Comparison of ENCODE assay signal across 30 cellular contexts in genomic region chr15:36653851-36654250, GRCh38.
"Had no signal": no experiment of that assay in that cellular context is flagged by ENCODE, and none has a peak within 500 bp of the region (broad histone marks: within the 10 kb centered on the region; RNA-seq: fewer than 3 reads in every experiment).

No MANE protein-coding gene starts in this region.

- H3K36me3 Mint-ChIP-seq: WTC11 had no signal

- H2AFZ ChIP-seq: parathyroid adenoma had no signal

- H3K27me3 ChIP-seq: brain microvascular endothelial cell, right atrium auricular region, upper lobe of right lung had no signal

- H3K4me3 ChIP-seq: right atrium auricular region, smooth muscle cell, upper lobe of right lung had no signal

- DNase-seq: activated CD4-positive, alpha-beta T cell treated with anti-CD3 and anti-CD28 coated beads, Interleukin-2, amount 50 U/mL, for 1 hour; activated CD8-positive, alpha-beta T cell treated with anti-CD3 and anti-CD28 coated beads for 36 hours; activated gamma-delta T cell treated with Interleukin-2 at 50 U/mL for 16 hours; activated naive CD4-positive, alpha-beta T cell treated with anti-CD3 and anti-CD28 coated beads, Interleukin-2, amount 50 U/mL, for 16 hours; activated T-cell treated with anti-CD3 and anti-CD28 coated beads, Interleukin-2, amount 50 U/mL, for 4 hours; amniotic stem cell; brain microvascular endothelial cell; dermis blood vessel endothelial cell; effector CD4-positive, alpha-beta T cell; head of caudate nucleus; hippocampal formation; immature natural killer cell; naive thymus-derived CD8-positive, alpha-beta T cell; nucleus accumbens; stimulated activated CD4-positive, alpha-beta T cell treated with anti-CD3 and anti-CD28 coated beads, Interleukin-1b, Interleukin-23, amount 100 ng/mL, for 48 hours; stimulated activated CD4-positive, alpha-beta T cell treated with anti-CD3 and anti-CD28 coated beads, Interleukin-4, amount 100 ng/mL, for 4 hours; stimulated activated CD8-positive, alpha-beta memory T cell treated with anti-CD3 and anti-CD28 coated beads, Interleukin-4, amount 100 ng/mL, for 48 hours; stimulated activated naive CD8-positive, alpha-beta T cell treated with anti-CD3 and anti-CD28 coated beads, Interleukin-15, amount 100 ng/mL, for 72 hours; substantia nigra; T-helper 2 cell; upper lobe of right lung had no signal

- ATAC-seq: activated CD8-positive, alpha-beta T cell treated with anti-CD3 and anti-CD28 coated beads for 36 hours; activated T-cell treated with anti-CD3 and anti-CD28 coated beads, Interleukin-2, amount 50 U/mL, for 4 hours; activated T-helper 17 cell treated with anti-CD3 and anti-CD28 coated beads, Interleukin-2, amount 50 U/mL, for 72 hours; naive thymus-derived CD8-positive, alpha-beta T cell; stimulated activated memory B cell treated with anti-CD40 and anti-IgM and Interleukin-4, amounts not matched to agents 10 μg/mL and 1 μg/mL and 100 μg/mL, for 72 hours; stimulated activated naive CD8-positive, alpha-beta T cell treated with anti-CD3 and anti-CD28 coated beads, Interleukin-15, amount 100 ng/mL, for 72 hours; upper lobe of right lung; WTC11 had no signal

- H3K27ac Mint-ChIP-seq: activated CD8-positive, alpha-beta T cell treated with anti-CD3 and anti-CD28 coated beads for 36 hours; activated T-helper 17 cell treated with anti-CD3 and anti-CD28 coated beads, Interleukin-2, amount 50 U/mL, for 72 hours; immature natural killer cell; memory B cell; naive thymus-derived CD8-positive, alpha-beta T cell; stimulated activated memory B cell treated with anti-CD40 and anti-IgM and Interleukin-4, amounts not matched to agents 10 μg/mL and 1 μg/mL and 100 μg/mL, for 72 hours; WTC11 had no signal

- H3K4me1 Mint-ChIP-seq: activated T-helper 17 cell treated with anti-CD3 and anti-CD28 coated beads, Interleukin-2, amount 50 U/mL, for 72 hours; central memory CD8-positive, alpha-beta T cell; memory B cell; naive thymus-derived CD8-positive, alpha-beta T cell; neural crest cell; stimulated activated memory B cell treated with anti-CD40 and anti-IgM and Interleukin-4, amounts not matched to agents 10 μg/mL and 1 μg/mL and 100 μg/mL, for 72 hours; stimulated activated naive CD8-positive, alpha-beta T cell treated with anti-CD3 and anti-CD28 coated beads, Interleukin-15, amount 100 ng/mL, for 72 hours had no signal

- H3K27me3 Mint-ChIP-seq: activated CD8-positive, alpha-beta T cell treated with anti-CD3 and anti-CD28 coated beads for 36 hours; activated T-helper 17 cell treated with anti-CD3 and anti-CD28 coated beads, Interleukin-2, amount 50 U/mL, for 72 hours; central memory CD8-positive, alpha-beta T cell; memory B cell; naive thymus-derived CD8-positive, alpha-beta T cell; stimulated activated memory B cell treated with anti-CD40 and anti-IgM and Interleukin-4, amounts not matched to agents 10 μg/mL and 1 μg/mL and 100 μg/mL, for 72 hours; stimulated activated naive CD8-positive, alpha-beta T cell treated with anti-CD3 and anti-CD28 coated beads, Interleukin-15, amount 100 ng/mL, for 72 hours had no signal

- H3K27ac ChIP-seq: brain microvascular endothelial cell, parathyroid adenoma, right atrium auricular region, upper lobe of right lung had no signal

- H3K79me2 ChIP-seq: parathyroid adenoma had no signal

- H3K36me3 ChIP-seq: brain microvascular endothelial cell, right atrium auricular region, upper lobe of right lung had no signal

- H3K9me3 Mint-ChIP-seq: activated CD8-positive, alpha-beta T cell treated with anti-CD3 and anti-CD28 coated beads for 36 hours; activated T-cell treated with anti-CD3 and anti-CD28 coated beads, Interleukin-2, amount 50 U/mL, for 4 hours; activated T-helper 17 cell treated with anti-CD3 and anti-CD28 coated beads, Interleukin-2, amount 50 U/mL, for 72 hours; central memory CD8-positive, alpha-beta T cell; immature natural killer cell; memory B cell; naive thymus-derived CD8-positive, alpha-beta T cell; neural crest cell; stimulated activated memory B cell treated with anti-CD40 and anti-IgM and Interleukin-4, amounts not matched to agents 10 μg/mL and 1 μg/mL and 100 μg/mL, for 72 hours; stimulated activated naive CD8-positive, alpha-beta T cell treated with anti-CD3 and anti-CD28 coated beads, Interleukin-15, amount 100 ng/mL, for 72 hours; WTC11 had no signal

- H3K4me1 ChIP-seq: parathyroid adenoma, right atrium auricular region, upper lobe of right lung had no signal

- H3K9ac ChIP-seq: parathyroid adenoma had no signal

- H3K9me3 ChIP-seq: right atrium auricular region, upper lobe of right lung had no signal

- H3K4me3 Mint-ChIP-seq: activated CD8-positive, alpha-beta T cell treated with anti-CD3 and anti-CD28 coated beads for 36 hours; activated T-cell treated with anti-CD3 and anti-CD28 coated beads, Interleukin-2, amount 50 U/mL, for 4 hours; activated T-helper 17 cell treated with anti-CD3 and anti-CD28 coated beads, Interleukin-2, amount 50 U/mL, for 72 hours; central memory CD8-positive, alpha-beta T cell; immature natural killer cell; memory B cell; naive thymus-derived CD8-positive, alpha-beta T cell; neural crest cell; stimulated activated memory B cell treated with anti-CD40 and anti-IgM and Interleukin-4, amounts not matched to agents 10 μg/mL and 1 μg/mL and 100 μg/mL, for 72 hours; stimulated activated naive CD8-positive, alpha-beta T cell treated with anti-CD3 and anti-CD28 coated beads, Interleukin-15, amount 100 ng/mL, for 72 hours; WTC11 had no signal

- H3K4me2 ChIP-seq: smooth muscle cell had no signal
